ENCODE assay signal across 9 cellular contexts in the genomic region with DNA sequence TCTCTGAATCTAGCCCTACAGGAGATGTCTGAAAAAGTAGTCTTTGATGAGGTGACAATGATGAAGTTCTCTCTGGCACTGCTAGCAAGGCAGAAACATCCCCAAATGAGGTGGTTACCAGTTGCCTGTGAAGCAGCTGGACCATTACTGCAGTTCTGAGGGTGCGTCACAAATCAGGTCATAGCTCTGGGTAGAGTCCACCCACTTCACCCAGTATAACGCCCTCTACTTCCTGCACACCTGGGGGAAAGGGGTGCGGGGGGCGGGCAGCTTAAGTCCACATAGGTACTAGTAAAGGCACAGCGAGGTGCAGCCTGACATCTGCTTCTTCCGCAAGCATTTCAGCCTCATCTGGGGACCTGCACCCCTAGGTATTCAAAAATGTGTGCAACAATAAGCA.
A peak's percentile ranks its signal among the peaks of the same experiment; 100 is the strongest.
DNase-seq lines count a peak whose midpoint lies in the region; ATAC-seq lines count a peak whose summit lies in the region.
"Had no signal": no experiment of that assay in that cellular context is flagged by ENCODE, and none has a peak within 500 bp of the region (broad histone marks: within the 10 kb centered on the region; RNA-seq: fewer than 3 reads in every experiment).

No MANE protein-coding gene starts in this region.

- peak; percentile 87 for DNase-seq in NCI-H69 (lab: John Stamatoyannopoulos, UW)
- DNase-seq in activated CD4-positive, alpha-beta T cell treated with anti-CD3 and anti-CD28 coated beads, Interleukin-2, amount 50 U/mL, for 1 hour, result peak; percentile 55
- peak; percentile 77 for DNase-seq in central memory CD4-positive, alpha-beta T cell
- DNase-seq in stimulated activated CD4-positive, alpha-beta T cell treated with anti-CD3 and anti-CD28 coated beads, TNF-alpha, amount 100 ng/mL, for 4 hours (ENCODE audit: low read depth in 3 of 3), result peak in 2 of 3 experiments; percentile 25 to 32
- no peak for DNase-seq in superior temporal gyrus (ENCODE audit: extremely low spot score)
- DNase-seq in NCI-H1092 (lab: John Stamatoyannopoulos, UW), result no peak
- DNase-seq in SKM-1 (lab: John Stamatoyannopoulos, UW; ENCODE audit: unreplicated experiment), result no peak
- DNase-seq: foreskin fibroblast had no signal

- ATAC-seq in GM18868 (IDR thresholded peaks at IDR 0.05; ENCODE audit: unreplicated experiment), result no peak

Comparison
In these comparisons a context has a peak if more than half of its experiments do, and no peak if none do; other contexts are left out.
1. DNase-seq: peak in NCI-H69 (single experiment), activated CD4-positive, alpha-beta T cell treated with anti-CD3 and anti-CD28 coated beads, Interleukin-2, amount 50 U/mL, for 1 hour (single experiment), central memory CD4-positive, alpha-beta T cell (single experiment) and stimulated activated CD4-positive, alpha-beta T cell treated with anti-CD3 and anti-CD28 coated beads, TNF-alpha, amount 100 ng/mL, for 4 hours (2 of 3); none in superior temporal gyrus (single experiment), NCI-H1092 (single experiment) and SKM-1 (single experiment).